ENCODE assay signal across 29 cellular contexts in genomic region chr3:195823286-195823685, GRCh38. TPM values are rescaled to one million over a fixed set of nuclear protein-coding genes. Genes with fewer than 3 reads are reported as not detected.
DNase-seq lines count a peak whose midpoint lies in the region; ATAC-seq, FAIRE-seq and TF ChIP-seq lines count a peak whose summit lies in the region.
"Had no signal": no experiment of that assay in that cellular context is flagged by ENCODE, and none has a peak within 500 bp of the region (broad histone marks: within the 10 kb centered on the region; RNA-seq: fewer than 3 reads in every experiment).

No MANE protein-coding gene starts in this region.

- no peak overlapping the region for H3K4me2 ChIP-seq in HepG2 (ENCODE audit: low read depth, low read length)
- no peak overlapping the region for H3K4me2 ChIP-seq in neural progenitor cell

- no peak overlapping the region for H3K4me3 ChIP-seq in HepG2 (replicated peaks in 1 of 3; ENCODE audit: insufficient read depth in 1 of 3, low read depth in 2 of 3, low read length in 3 of 3)
- no peak overlapping the region for H3K4me3 ChIP-seq in right lobe of liver
- no peak overlapping the region for H3K4me3 ChIP-seq in colonic mucosa
- no peak overlapping the region for H3K4me3 ChIP-seq in neural progenitor cell
- no peak overlapping the region for H3K4me3 ChIP-seq in prostate gland
- H3K4me3 ChIP-seq: HAP-1, heart left ventricle, pancreas, Peyer's patch, sigmoid colon, tibial nerve had no signal

- no peak for TF ChIP-seq EP300 in HepG2 (IDR thresholded peaks at IDR 0.05; ENCODE audit: low read depth in 2 of 2, low read length in 2 of 2)
- TF ChIP-seq EP300 in HepG2 (CRISPR knock-in tag; IDR thresholded peaks at IDR 0.05; ENCODE audit: borderline replicate concordance) = no peak

- H3K27me3 ChIP-seq in HepG2 (ENCODE audit: control insufficient read depth in 1 of 2, insufficient read depth in 2 of 2, low read length in 2 of 2) (peaks cover 8 to 46% of the 10 kb centered on the region in 2 experiments; a peak in 4 of 5 replicates), right lobe of liver (no peaks in the 10 kb centered on the region), colonic mucosa (no peaks in the 10 kb centered on the region), neural progenitor cell (no peaks in the 10 kb centered on the region), prostate gland (replicated peaks; ENCODE audit: insufficient read depth) (no peaks in the 10 kb centered on the region)
- H3K27me3 ChIP-seq: pancreas, Peyer's patch had no signal

- no peaks in the 10 kb centered on the region for H4K20me1 ChIP-seq in HepG2 (ENCODE audit: insufficient read depth, low read length)
- H4K20me1 ChIP-seq in neural progenitor cell (ENCODE audit: low read depth) = no peaks in the 10 kb centered on the region

- H3K9me3 Mint-ChIP-seq in neural progenitor cell = no peaks in the 10 kb centered on the region
- H3K9me3 Mint-ChIP-seq: activated B cell treated with CpG ODN at 0.5 μM for 24 hours; mesothelial cell of epicardium; natural killer cell; stimulated activated naive CD8-positive, alpha-beta T cell treated with anti-CD3 and anti-CD28 coated beads, Interleukin-15, amount 100 ng/mL, for 72 hours had no signal

- no peak overlapping the region for H2AFZ ChIP-seq in HepG2 (ENCODE audit: low read length)
- H2AFZ ChIP-seq in neural progenitor cell (replicated peaks) = no peak overlapping the region

- POLR2A ChIA-PET in HepG2 (lab: Yijun Ruan, JAX) = no interaction called here

- no peaks in the 10 kb centered on the region for H3K79me2 ChIP-seq in HepG2 (ENCODE audit: insufficient read depth, low read length)
- H3K79me2 ChIP-seq in neural progenitor cell (ENCODE audit: low read depth) = no peaks in the 10 kb centered on the region

- no peak overlapping the region for H3K4me3 Mint-ChIP-seq in neural progenitor cell
- H3K4me3 Mint-ChIP-seq: activated B cell treated with CpG ODN at 0.5 μM for 24 hours; activated naive CD8-positive, alpha-beta T cell; B cell; mesothelial cell of epicardium; natural killer cell; stimulated activated naive CD8-positive, alpha-beta T cell treated with anti-CD3 and anti-CD28 coated beads, Interleukin-15, amount 100 ng/mL, for 72 hours had no signal

- WGBS in HepG2 (ENCODE audit: low lambda C conversion rate) = 30% methylated on average over 8 of the region's 10 CpGs
- WGBS in right lobe of liver (ENCODE audit: insufficient coverage, low coverage, low lambda C conversion rate, missing lambda C conversion rate) = 48% methylated on average over 7 of the region's 10 CpGs
- WGBS in prostate gland = 36% methylated on average over 10 of the region's 10 CpGs

- H3K9me3 ChIP-seq in HepG2 (ENCODE audit: low read length) = no peaks in the 10 kb centered on the region
- H3K9me3 ChIP-seq in right lobe of liver = no peaks in the 10 kb centered on the region
- H3K9me3 ChIP-seq in colonic mucosa = no peaks in the 10 kb centered on the region
- H3K9me3 ChIP-seq in neural progenitor cell (ENCODE audit: low read depth) = no peaks in the 10 kb centered on the region
- no peaks in the 10 kb centered on the region for H3K9me3 ChIP-seq in prostate gland
- H3K9me3 ChIP-seq: HAP-1, heart left ventricle, pancreas, Peyer's patch, sigmoid colon, tibial nerve had no signal

- peaks cover 2% of the 10 kb centered on the region for H3K27me3 Mint-ChIP-seq in neural progenitor cell (ENCODE audit: insufficient read depth, low read depth)
- H3K27me3 Mint-ChIP-seq: activated naive CD8-positive, alpha-beta T cell had no signal

- no peak for TF ChIP-seq RAD21 in HepG2 (CRISPR knock-in tag; IDR thresholded peaks at IDR 0.05)

- no peaks in the 10 kb centered on the region for H3K36me3 Mint-ChIP-seq in neural progenitor cell
- H3K36me3 Mint-ChIP-seq: activated naive CD8-positive, alpha-beta T cell; mesothelial cell of epicardium; natural killer cell had no signal

- TF ChIP-seq POLR2A in HepG2 (IDR thresholded peaks at IDR 0.05; ENCODE audit: insufficient read depth in 1 of 2, low read depth in 2 of 2, low read length in 2 of 2) (no peak), right lobe of liver (IDR thresholded peaks at IDR 0.05) (no peak), prostate gland (IDR thresholded peaks at IDR 0.05) (no peak)

- no peaks in the 10 kb centered on the region for H3K36me3 ChIP-seq in HepG2 (replicated peaks in 1 of 2; ENCODE audit: control insufficient read depth in 1 of 2, insufficient read depth in 2 of 2, low read length in 2 of 2)
- H3K36me3 ChIP-seq in right lobe of liver = no peaks in the 10 kb centered on the region
- H3K36me3 ChIP-seq in colonic mucosa = no peaks in the 10 kb centered on the region
- H3K36me3 ChIP-seq in neural progenitor cell = no peaks in the 10 kb centered on the region
- H3K36me3 ChIP-seq in prostate gland = no peaks in the 10 kb centered on the region
- H3K36me3 ChIP-seq: HAP-1, heart left ventricle, pancreas, Peyer's patch, sigmoid colon, tibial nerve had no signal

- TF ChIP-seq CTCF in HepG2 (CRISPR knock-in tag; IDR thresholded peaks at IDR 0.05) (no peak), right lobe of liver (IDR thresholded peaks at IDR 0.05) (no peak), colonic mucosa (IDR thresholded peaks at IDR 0.05) (no peak), neural progenitor cell (IDR thresholded peaks at IDR 0.05) (no peak), prostate gland (IDR thresholded peaks at IDR 0.05) (no peak)

- FAIRE-seq in HepG2 (lab: Jason Lieb, UNC) = no peak
- FAIRE-seq: GM12892, pancreas had no signal

- H3K4me1 ChIP-seq in HepG2 (ENCODE audit: insufficient read depth, low read length) = no peaks in the 10 kb centered on the region
- peaks cover 0 to 5% (median 0%) of the 10 kb centered on the region in 4 donors for H3K4me1 ChIP-seq in right lobe of liver
- peaks cover 4% of the 10 kb centered on the region for H3K4me1 ChIP-seq in colonic mucosa
- H3K4me1 ChIP-seq in neural progenitor cell = no peaks in the 10 kb centered on the region
- H3K4me1 ChIP-seq in prostate gland (replicated peaks) = no peaks in the 10 kb centered on the region
- H3K4me1 ChIP-seq: HAP-1, heart left ventricle, pancreas, sigmoid colon had no signal

- in situ Hi-C loops in HepG2 (cut with HindIII; ENCODE audit: extremely low pct_ligation_motif_present, low pct_unique_long_range_greater_than_20kb) = no loop called here

- BruUV-seq in HepG2 (replicated peaks; lab: Mats Ljungman, UMichigan) = no TSS peak

- DNase-seq in HepG2 (ENCODE audit: low spot score) = no peak
- DNase-seq in right lobe of liver = no peak
- DNase-seq in colonic mucosa = peak; percentile 71
- DNase-seq in neural progenitor cell (ENCODE audit: low spot score) = peak; percentile 1
- DNase-seq in prostate gland (ENCODE audit: low spot score) = no peak
- no peak for DNase-seq in ureter (ENCODE audit: low spot score)
- DNase-seq: activated B cell treated with CpG ODN at 0.5 μM for 24 hours; aorta; EL; left cardiac atrium; natural killer cell; NCI-H1105 treated with DMSO at 0.1 percent for 48 hours; NCI-H2081; NCI-H510A; pancreas; sigmoid colon; stimulated activated naive CD8-positive, alpha-beta T cell treated with anti-CD3 and anti-CD28 coated beads, Interleukin-15, amount 100 ng/mL, for 72 hours had no signal

- H3F3A ChIP-seq in neural progenitor cell (ENCODE audit: low read depth) = no peaks in the 10 kb centered on the region

- H3K4me1 Mint-ChIP-seq in neural progenitor cell = peaks cover 4% of the 10 kb centered on the region
- H3K4me1 Mint-ChIP-seq: activated B cell treated with CpG ODN at 0.5 μM for 24 hours; B cell; stimulated activated naive CD8-positive, alpha-beta T cell treated with anti-CD3 and anti-CD28 coated beads, Interleukin-15, amount 100 ng/mL, for 72 hours had no signal

- H3K9ac ChIP-seq in HepG2 (ENCODE audit: insufficient read depth, low read depth, low read length) = no peak overlapping the region
- peak overlapping the region in 1 of 2 donors; percentile 51 for H3K9ac ChIP-seq in colonic mucosa (ENCODE audit: low read depth in 2 of 2, low read length in 2 of 2)
- H3K9ac ChIP-seq in neural progenitor cell = no peak overlapping the region

- H3K27ac Mint-ChIP-seq in neural progenitor cell = no peak overlapping the region
- H3K27ac Mint-ChIP-seq: activated B cell treated with CpG ODN at 0.5 μM for 24 hours; activated naive CD8-positive, alpha-beta T cell; B cell; mesothelial cell of epicardium; natural killer cell; stimulated activated naive CD8-positive, alpha-beta T cell treated with anti-CD3 and anti-CD28 coated beads, Interleukin-15, amount 100 ng/mL, for 72 hours had no signal

- H3K27ac ChIP-seq in HepG2 (ENCODE audit: extremely low read length, insufficient read depth, low read length) = no peak overlapping the region
- peak overlapping the region in 1 of 3 donors; percentile 59 for H3K27ac ChIP-seq in right lobe of liver
- no peak overlapping the region for H3K27ac ChIP-seq in colonic mucosa
- no peak overlapping the region for H3K27ac ChIP-seq in neural progenitor cell
- H3K27ac ChIP-seq in prostate gland = no peak overlapping the region
- H3K27ac ChIP-seq: heart left ventricle, pancreas, Peyer's patch, sigmoid colon, tibial nerve had no signal

- CTCF ChIA-PET in HepG2 (lab: Yijun Ruan, JAX; ENCODE audit: low intra/inter-chr PET ratio, low total read pairs) = no interaction called here

- ATAC-seq in HepG2 (no peak), right lobe of liver (no peak), HG02642 (IDR thresholded peaks at IDR 0.05; ENCODE audit: poor library complexity, unreplicated experiment) (no peak), HG03469 (IDR thresholded peaks at IDR 0.05; ENCODE audit: unreplicated experiment) (no peak)
- ATAC-seq: natural killer cell; stimulated activated naive CD8-positive, alpha-beta T cell treated with anti-CD3 and anti-CD28 coated beads, Interleukin-15, amount 100 ng/mL, for 72 hours had no signal

- intact Hi-C loops in HepG2 (cut with micrococcal nuclease; ENCODE audit: unreplicated experiment) (no loop called here), right lobe of liver (cut with DNase I) (no loop called here), colonic mucosa (cut with DNase I) (no loop called here), prostate gland (cut with DNase I) (no loop called here)

RNA-seq across cellular contexts. Expression of gene MUC4, which starts 11.6 kb away (rescaled TPM):
- total RNA-seq in HepG2 (2016; rRNA removed; fragmentation: Illumina TruSeq; extraction: Trizol) = not detected in 2 replicates
- not detected in 2 replicates for total RNA-seq in HepG2 (2016; cell fraction: cytosol; rRNA removed; fragmentation: Illumina TruSeq; extraction: Trizol; ENCODE audit: low read depth)
- total RNA-seq in HepG2 (2016; cell fraction: insoluble cytoplasmic fraction; rRNA removed; fragmentation: Illumina TruSeq; extraction: Trizol) = not detected in 2 replicates
- total RNA-seq in HepG2 (2016; cell fraction: membrane; rRNA removed; fragmentation: Illumina TruSeq; extraction: Trizol) = not detected in 2 replicates
- not detected in 2 replicates for total RNA-seq in HepG2 (2016; cell fraction: nucleus; rRNA removed; fragmentation: Illumina TruSeq; extraction: Trizol)
- 0.03 TPM in 1 of 2 replicates, not detected in the other for polyA plus RNA-seq in HepG2 (2011; rRNA removed)
- 0.01 TPM in 1 of 2 replicates, not detected in the other for polyA plus RNA-seq in HepG2 (2011; cell fraction: cytosol; rRNA removed)
- 0.10 and 0.42 TPM in 2 replicates for polyA plus RNA-seq in HepG2 (2011; cell fraction: nucleus; rRNA removed)
- polyA plus RNA-seq in HepG2 (2012) = not detected in 2 replicates
- polyA plus RNA-seq in HepG2 (2016; cell fraction: cytosol; fragmentation: Illumina TruSeq; extraction: Trizol; ENCODE audit: low read depth) = not detected in 2 replicates
- not detected in 2 replicates for polyA plus RNA-seq in HepG2 (2016; cell fraction: insoluble cytoplasmic fraction; fragmentation: Illumina TruSeq; extraction: Trizol; ENCODE audit: low read depth)
- polyA plus RNA-seq in HepG2 (2016; cell fraction: membrane; fragmentation: Illumina TruSeq; extraction: Trizol; ENCODE audit: low read depth) = not detected in 2 replicates
- polyA plus RNA-seq in HepG2 (2016; cell fraction: nucleus; fragmentation: Illumina TruSeq; extraction: Trizol; ENCODE audit: insufficient read depth, low read depth) = not detected in 2 replicates
- polyA minus RNA-seq in HepG2 (2011; rRNA and poly(A)+ RNA removed; ENCODE audit: low replicate concordance) = 0.40 TPM in 1 of 2 replicates, not detected in the other
- not detected in 2 replicates for polyA minus RNA-seq in HepG2 (2011; cell fraction: cytosol; rRNA and poly(A)+ RNA removed)
- under 0.01 TPM in 1 of 2 replicates, not detected in the other for polyA minus RNA-seq in HepG2 (2011; cell fraction: nucleus; rRNA and poly(A)+ RNA removed)
- under 1 TPM in 2 of 6 experiments, not detected in 4; 0.07 to 0.20 TPM for total RNA-seq in right lobe of liver
- total RNA-seq in colonic mucosa = 100 to 1,000 TPM; 150 to 203 TPM
- 0.53 TPM in 1 of 2 replicates, not detected in the other for total RNA-seq in neural progenitor cell (ENCODE audit: low replicate concordance)
- total RNA-seq in prostate gland = 10 to 100 TPM in 1 of 2 donors, 1 to 10 TPM in 1; 8.6 to 12.0 TPM
- 0.08 TPM for total RNA-seq in ureter
- total RNA-seq: A673, left cardiac atrium, LHCN-M2, tibial nerve had no signal

Comparison
In these comparisons a context has a peak if more than half of its experiments do, and no peak if none do; other contexts are left out.
1. DNase-seq: peak in colonic mucosa (single experiment) and neural progenitor cell (single experiment); none in HepG2 (single experiment), right lobe of liver (0 of 3), prostate gland (single experiment) and ureter (single experiment).
2. RNA of gene MUC4, which starts 11.6 kb away (total RNA-seq): 150 to 203 TPM in colonic mucosa; 8.6 to 12.0 TPM in prostate gland, 0.08 TPM in ureter (single experiment), 0.07 to 0.20 TPM in right lobe of liver, not detected in HepG2 and 0.53 TPM in neural progenitor cell; every median in the first group is over 10 times any median in the second.